Comparison of ENCODE assay signal across 22 cellular contexts in genomic region chr17:31295489-31295871, GRCh38.
"Had no signal": no experiment of that assay in that cellular context is flagged by ENCODE, and none has a peak within 500 bp of the region (broad histone marks: within the 10 kb centered on the region; RNA-seq: fewer than 3 reads in every experiment).

No MANE protein-coding gene starts in this region.

- H3K27ac ChIP-seq: adrenal gland, Peyer's patch, RWPE1, SJCRH30, VCaP had no signal

- DNase-seq: activated CD4-positive, alpha-beta T cell treated with anti-CD3 and anti-CD28 coated beads for 4 hours; activated CD4-positive, alpha-beta T cell treated with anti-CD3 and anti-CD28 coated beads, Interleukin-2, amount 50 U/mL, for 4 hours; activated CD8-positive, alpha-beta memory T cell treated with anti-CD3 and anti-CD28 coated beads, Interleukin-2, amount 50 U/mL, for 48 hours; activated CD8-positive, alpha-beta T cell treated with anti-CD3 and anti-CD28 coated beads, Interleukin-2, amount 10 ng/mL, durations not matched to agents 7 days and 5 days; activated naive CD4-positive, alpha-beta T cell treated with anti-CD3 and anti-CD28 coated beads, Interleukin-2, amount 50 U/mL, for 16 hours; activated naive CD8-positive, alpha-beta T cell treated with anti-CD3 and anti-CD28 coated beads, Interleukin-2, amount 10 ng/mL, durations not matched to agents 7 days and 5 days; activated T-cell treated with anti-CD3 and anti-CD28 coated beads, Interleukin-2, amount 50 U/mL, for 1 hour; adrenal gland; aorta; KG1; NCI-H2029; NCI-H446; NCI-H524 treated with DMSO at 0.1 percent for 48 hours; NCI-H82; NK-92 treated with Interleukin-12 subunit alpha and Interleukin-12 subunit beta, amount 100 ng/mL, for 24 hours; Peyer's patch; Right ventricle myocardium superior; SJCRH30; SK-N-SH; T-helper 1 cell had no signal

- ATAC-seq: activated CD8-positive, alpha-beta T cell treated with anti-CD3 and anti-CD28 coated beads, Interleukin-2, amount 10 ng/mL, durations not matched to agents 7 days and 5 days had no signal
